Comparison of ENCODE assay signal across 22 cellular contexts in the genomic region with DNA sequence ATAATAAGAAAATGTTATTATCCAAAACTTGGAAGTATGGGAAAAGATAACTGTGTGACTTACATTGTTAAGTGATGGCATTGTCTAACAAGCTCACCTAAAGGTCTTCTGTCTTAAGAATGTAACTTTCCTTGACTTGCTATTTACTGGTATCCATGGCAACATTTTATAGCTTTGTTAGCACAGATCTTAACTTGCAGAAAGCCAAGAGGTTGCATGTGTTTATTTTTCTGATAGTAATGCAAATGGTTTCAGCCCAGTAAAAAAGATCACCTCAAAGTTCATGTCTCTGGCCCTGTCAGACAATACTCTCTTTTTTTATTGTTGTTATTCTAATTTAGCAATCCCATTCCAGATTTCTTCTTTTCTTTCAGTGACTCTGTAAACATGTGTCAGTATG.
DNase-seq lines count a peak whose midpoint lies in the region; ATAC-seq, FAIRE-seq and TF ChIP-seq lines count a peak whose summit lies in the region.
"Had no signal": no experiment of that assay in that cellular context is flagged by ENCODE, and none has a peak within 500 bp of the region (broad histone marks: within the 10 kb centered on the region; RNA-seq: fewer than 3 reads in every experiment).

No MANE protein-coding gene starts in this region.

- H4K20me1 ChIP-seq in fibroblast of lung (ENCODE audit: control insufficient read depth, extremely low read depth, insufficient read depth, low read length) = no peaks in the 10 kb centered on the region
- H4K20me1 ChIP-seq: BLaER1 had no signal

- TF ChIP-seq CTCF in fibroblast of lung (conservative IDR thresholded peaks at IDR 0.05 in 1 of 2, IDR thresholded peaks at IDR 0.05 in 1 of 2; ENCODE audit: low read depth in 1 of 2, low read length in 2 of 2) = no peak
- TF ChIP-seq CTCF in osteocyte (IDR thresholded peaks at IDR 0.05) = no peak

- no peak for ATAC-seq in activated CD8-positive, alpha-beta memory T cell treated with anti-CD3 and anti-CD28 coated beads, Interleukin-2, amount 10 ng/mL, durations not matched to agents 7 days and 5 days
- ATAC-seq: activated naive CD4-positive, alpha-beta T cell treated with anti-CD3 and anti-CD28 coated beads, Interleukin-2, amount 50 U/mL, for 72 hours had no signal

- H3K4me2 ChIP-seq in fibroblast of lung (ENCODE audit: extremely low read depth, insufficient read depth, low read length) = no peak overlapping the region
- H3K4me2 ChIP-seq: BLaER1, SK-N-SH had no signal

- DNase-seq in fibroblast of lung (ENCODE audit: low read depth in 2 of 2) (peak; percentile 38 to 67), osteocyte (ENCODE audit: extremely low spot score, unreplicated experiment) (no peak), COR-L47 (lab: John Stamatoyannopoulos, UW) (no peak), caudate nucleus (lab: John Stamatoyannopoulos, UW) (no peak), ecto neural progenitor cell (ENCODE audit: low spot score) (no peak)
- no peak for DNase-seq in activated CD8-positive, alpha-beta memory T cell treated with anti-CD3 and anti-CD28 coated beads, Interleukin-2, amount 10 ng/mL, durations not matched to agents 7 days and 5 days
- DNase-seq: activated CD4-positive, alpha-beta T cell treated with anti-CD3 and anti-CD28 coated beads, Interleukin-2, amount 10 ng/mL, durations not matched to agents 7 days and 5 days; central memory CD4-positive, alpha-beta T cell; immature natural killer cell; NCI-H1105; NCI-H2171; NCI-H774; SK-N-SH; stimulated activated naive CD4-positive, alpha-beta T cell treated with Interleukin-2 at 50 U/mL for 16 hours; T1000; upper lobe of left lung had no signal

- no peaks in the 10 kb centered on the region for H3K27me3 Mint-ChIP-seq in osteocyte (ENCODE audit: unreplicated experiment)
- H3K27me3 Mint-ChIP-seq in activated CD8-positive, alpha-beta memory T cell treated with anti-CD3 and anti-CD28 coated beads, Interleukin-2, amount 10 ng/mL, durations not matched to agents 7 days and 5 days = peaks cover 16% of the 10 kb centered on the region

- H2AFZ ChIP-seq in fibroblast of lung (ENCODE audit: low read length) = no peak overlapping the region

- peak overlapping the region; percentile 37 for H3K27ac Mint-ChIP-seq in osteocyte (ENCODE audit: unreplicated experiment)
- no peak overlapping the region for H3K27ac Mint-ChIP-seq in activated CD8-positive, alpha-beta memory T cell treated with anti-CD3 and anti-CD28 coated beads, Interleukin-2, amount 10 ng/mL, durations not matched to agents 7 days and 5 days
- H3K27ac Mint-ChIP-seq: activated CD4-positive, alpha-beta T cell treated with anti-CD3 and anti-CD28 coated beads, Interleukin-2, amount 10 ng/mL, durations not matched to agents 7 days and 5 days; activated naive CD4-positive, alpha-beta T cell treated with anti-CD3 and anti-CD28 coated beads, Interleukin-2, amount 50 U/mL, for 72 hours; immature natural killer cell; memory B cell had no signal

- no peak overlapping the region for H3K4me3 Mint-ChIP-seq in osteocyte (ENCODE audit: unreplicated experiment)
- H3K4me3 Mint-ChIP-seq in activated CD8-positive, alpha-beta memory T cell treated with anti-CD3 and anti-CD28 coated beads, Interleukin-2, amount 10 ng/mL, durations not matched to agents 7 days and 5 days = no peak overlapping the region
- H3K4me3 Mint-ChIP-seq: activated CD4-positive, alpha-beta T cell treated with anti-CD3 and anti-CD28 coated beads, Interleukin-2, amount 10 ng/mL, durations not matched to agents 7 days and 5 days; immature natural killer cell; memory B cell; nephron had no signal

- H3K27ac ChIP-seq in HUES48 (ENCODE audit: low read depth, low read length) (peak overlapping the region; percentile 46), fibroblast of lung (ENCODE audit: insufficient read depth, low read length) (no peak overlapping the region), caudate nucleus (ENCODE audit: low read depth, low read length) (no peak overlapping the region)
- H3K27ac ChIP-seq: BLaER1, upper lobe of left lung had no signal

- CTCF ChIA-PET in activated CD8-positive, alpha-beta memory T cell treated with anti-CD3 and anti-CD28 coated beads, Interleukin-2, amount 10 ng/mL, durations not matched to agents 7 days and 5 days (lab: Charles Lee) = no interaction called here

- H3K9me3 ChIP-seq in HUES48 (ENCODE audit: control insufficient read depth, insufficient read depth, low read length) (no peaks in the 10 kb centered on the region), fibroblast of lung (ENCODE audit: control insufficient read depth, insufficient read depth, low read depth, low read length) (no peaks in the 10 kb centered on the region)
- H3K9me3 ChIP-seq: BLaER1, SK-N-SH, upper lobe of left lung had no signal

- no peak overlapping the region for H3K4me3 ChIP-seq in HUES48 (ENCODE audit: low read depth, low read length)
- no peak overlapping the region for H3K4me3 ChIP-seq in fibroblast of lung (replicated peaks in 1 of 4; ENCODE audit: control extremely low read depth in 1 of 4, insufficient read depth in 1 of 4, low read depth in 3 of 4, low read length in 4 of 4)
- H3K4me3 ChIP-seq: BLaER1, upper lobe of left lung had no signal

- no peaks in the 10 kb centered on the region for H3K9me3 Mint-ChIP-seq in osteocyte (ENCODE audit: unreplicated experiment)
- H3K9me3 Mint-ChIP-seq in activated CD8-positive, alpha-beta memory T cell treated with anti-CD3 and anti-CD28 coated beads, Interleukin-2, amount 10 ng/mL, durations not matched to agents 7 days and 5 days (ENCODE audit: low read depth) = no peaks in the 10 kb centered on the region
- H3K9me3 Mint-ChIP-seq: activated CD4-positive, alpha-beta T cell treated with anti-CD3 and anti-CD28 coated beads, Interleukin-2, amount 10 ng/mL, durations not matched to agents 7 days and 5 days; memory B cell had no signal

- H3K27me3 ChIP-seq in HUES48 (ENCODE audit: control insufficient read depth, insufficient read depth, low read length) (no peaks in the 10 kb centered on the region), fibroblast of lung (ENCODE audit: control insufficient read depth, insufficient read depth, low read length) (no peaks in the 10 kb centered on the region)
- H3K27me3 ChIP-seq: BLaER1, upper lobe of left lung had no signal

- peaks cover 10% of the 10 kb centered on the region; the same call in 1 of the 2 replicates for H3K4me1 ChIP-seq in HUES48 (ENCODE audit: control insufficient read depth, insufficient read depth, low read length)
- peaks cover 11% of the 10 kb centered on the region for H3K4me1 ChIP-seq in fibroblast of lung (ENCODE audit: control insufficient read depth, extremely low read depth, insufficient read depth, low read length)
- H3K4me1 ChIP-seq: BLaER1 had no signal

- H3K36me3 Mint-ChIP-seq in osteocyte (ENCODE audit: unreplicated experiment) = peaks cover 2% of the 10 kb centered on the region
- H3K36me3 Mint-ChIP-seq in activated CD8-positive, alpha-beta memory T cell treated with anti-CD3 and anti-CD28 coated beads, Interleukin-2, amount 10 ng/mL, durations not matched to agents 7 days and 5 days = no peaks in the 10 kb centered on the region
- H3K36me3 Mint-ChIP-seq: immature natural killer cell, memory B cell had no signal

- H3K9ac ChIP-seq in HUES48 (ENCODE audit: low read depth, low read length) (no peak overlapping the region), fibroblast of lung (ENCODE audit: insufficient read depth, low read length) (no peak overlapping the region)
- H3K9ac ChIP-seq: BLaER1, SK-N-SH had no signal

- H3K79me2 ChIP-seq in fibroblast of lung (ENCODE audit: control insufficient read depth, insufficient read depth, low read length) = no peaks in the 10 kb centered on the region

- H3K4me1 Mint-ChIP-seq in osteocyte (ENCODE audit: unreplicated experiment) = peaks cover 40% of the 10 kb centered on the region
- no peaks in the 10 kb centered on the region for H3K4me1 Mint-ChIP-seq in activated CD8-positive, alpha-beta memory T cell treated with anti-CD3 and anti-CD28 coated beads, Interleukin-2, amount 10 ng/mL, durations not matched to agents 7 days and 5 days
- H3K4me1 Mint-ChIP-seq: activated CD4-positive, alpha-beta T cell treated with anti-CD3 and anti-CD28 coated beads, Interleukin-2, amount 10 ng/mL, durations not matched to agents 7 days and 5 days; immature natural killer cell; memory B cell had no signal

- FAIRE-seq in TTC549 (lab: Jason Lieb, UNC) = peak; percentile 54

- H3K36me3 ChIP-seq in HUES48 (ENCODE audit: control insufficient read depth, insufficient read depth, low read length) (no peaks in the 10 kb centered on the region), fibroblast of lung (ENCODE audit: control insufficient read depth, insufficient read depth, low read length) (no peaks in the 10 kb centered on the region)
- H3K36me3 ChIP-seq: BLaER1, upper lobe of left lung had no signal

Comparison
In these comparisons a context has a peak if more than half of its experiments do, and no peak if none do; other contexts are left out.
1. DNase-seq: peak in fibroblast of lung (2 of 2); none in osteocyte (single experiment), COR-L47 (single experiment), caudate nucleus (0 of 61), ecto neural progenitor cell (single experiment) and activated CD8-positive, alpha-beta memory T cell treated with anti-CD3 and anti-CD28 coated beads, Interleukin-2, amount 10 ng/mL, durations not matched to agents 7 days and 5 days (single experiment).